17 cellular contexts compared by ENCODE assay signal in genomic region chr14:27427796-27428195, GRCh38.
DNase-seq lines count a peak whose midpoint lies in the region; ATAC-seq, FAIRE-seq and TF ChIP-seq lines count a peak whose summit lies in the region.
"Had no signal": no experiment of that assay in that cellular context is flagged by ENCODE, and none has a peak within 500 bp of the region (broad histone marks: within the 10 kb centered on the region; RNA-seq: fewer than 3 reads in every experiment).

No MANE protein-coding gene starts in this region.

- no peak for FAIRE-seq in endothelial cell of umbilical vein (lab: Jason Lieb, UNC)

- POLR2A ChIA-PET in endothelial cell of umbilical vein (lab: Charles Lee) = no interaction called here

- TF ChIP-seq POLR2A in endothelial cell of umbilical vein (IDR thresholded peaks at IDR 0.05; ENCODE audit: low read depth, low read length) (no peak), transverse colon (IDR thresholded peaks at IDR 0.05) (no peak)

- TF ChIP-seq CTCF in endothelial cell of umbilical vein (IDR thresholded peaks at IDR 0.05; ENCODE audit: extremely low read depth in 1 of 2, insufficient read depth in 1 of 2, low read depth in 1 of 2, low read length in 2 of 2) (no peak), psoas muscle (IDR thresholded peaks at IDR 0.05) (no peak), transverse colon (IDR thresholded peaks at IDR 0.05) (no peak)

- H3K4me1 ChIP-seq in GM23248 (ENCODE audit: insufficient read depth) = no peaks in the 10 kb centered on the region
- no peaks in the 10 kb centered on the region for H3K4me1 ChIP-seq in endothelial cell of umbilical vein (ENCODE audit: control insufficient read depth, extremely low read depth, insufficient read depth, low read length)
- no peaks in the 10 kb centered on the region for H3K4me1 ChIP-seq in psoas muscle
- H3K4me1 ChIP-seq in transverse colon = no peaks in the 10 kb centered on the region
- H3K4me1 ChIP-seq: spleen, vagina had no signal

- in situ Hi-C loops in GM23248 (cut with MboI) (no loop called here), transverse colon (cut with MboI; ENCODE audit: low pct_ligation_motif_present in 1 of 4, low pct_unique_long_range_greater_than_20kb in 1 of 4, low sequenced_read_pairs in 3 of 4) (no loop called here)

- ATAC-seq in psoas muscle = no peak
- ATAC-seq: HCT116 had no signal

- H4K20me1 ChIP-seq in GM23248 (ENCODE audit: insufficient read depth) (no peaks in the 10 kb centered on the region), endothelial cell of umbilical vein (replicated peaks; ENCODE audit: control insufficient read depth, extremely low read depth, insufficient read depth, low read length) (no peaks in the 10 kb centered on the region)

- H3K9me3 ChIP-seq in GM23248 (ENCODE audit: low read depth) = no peaks in the 10 kb centered on the region
- no peaks in the 10 kb centered on the region for H3K9me3 ChIP-seq in endothelial cell of umbilical vein (replicated peaks; ENCODE audit: control insufficient read depth, insufficient read depth, low read length)
- no peaks in the 10 kb centered on the region for H3K9me3 ChIP-seq in psoas muscle
- no peaks in the 10 kb centered on the region for H3K9me3 ChIP-seq in transverse colon
- H3K9me3 ChIP-seq: spleen, vagina had no signal

- H3K27ac ChIP-seq in GM23248 (no peak overlapping the region), endothelial cell of umbilical vein (ENCODE audit: insufficient read depth, low read depth, low read length) (peak overlapping the region; percentile 37), psoas muscle (no peak overlapping the region), transverse colon (no peak overlapping the region)
- H3K27ac ChIP-seq: spleen, vagina had no signal

- TF ChIP-seq EP300 in transverse colon (IDR thresholded peaks at IDR 0.05; ENCODE audit: low read depth) = no peak

- H3K9ac ChIP-seq in GM23248 (no peak overlapping the region), endothelial cell of umbilical vein (replicated peaks; ENCODE audit: extremely low read depth, insufficient read depth, low read length) (no peak overlapping the region)

- H2AFZ ChIP-seq in GM23248 = no peak overlapping the region
- peak overlapping the region; percentile 68 for H2AFZ ChIP-seq in endothelial cell of umbilical vein (ENCODE audit: low read depth, low read length)

- intact Hi-C loops in endothelial cell of umbilical vein (cut with micrococcal nuclease) = no loop called here
- intact Hi-C loops in psoas muscle (cut with DNase I) = no loop called here
- intact Hi-C loops in transverse colon (cut with DNase I; ENCODE audit: low total_unique reads) = no loop called here

- no peaks in the 10 kb centered on the region for H3K9me1 ChIP-seq in endothelial cell of umbilical vein (replicated peaks; ENCODE audit: control insufficient read depth, extremely low read depth, insufficient read depth, low read length)

- WGBS in GM23248 (ENCODE audit: low coverage in 1 of 2, low lambda C conversion rate in 2 of 2, missing lambda C conversion rate in 2 of 2), 2 experiments = 48 to 54% methylated on average over 4 of the region's 4 CpGs
- 93 to 97% (median 96%) methylated on average over 4 of the region's 4 CpGs for WGBS in psoas muscle, 3 donors
- 86 to 94% methylated on average over 2 to 4 of the region's 4 CpGs for WGBS in transverse colon (ENCODE audit: low coverage in 1 of 2), 2 donors

- no TSS peak for BruUV-seq in endothelial cell of umbilical vein (replicated peaks; lab: Mats Ljungman, UMichigan)

- dilution Hi-C loops in endothelial cell of umbilical vein (cut with MboI; ENCODE audit: extremely low pct_ligation_motif_present, low sequenced_read_pairs) = no loop called here

- H3K79me2 ChIP-seq in GM23248 (ENCODE audit: insufficient read depth) (no peaks in the 10 kb centered on the region), endothelial cell of umbilical vein (ENCODE audit: control insufficient read depth, insufficient read depth, low read length) (no peaks in the 10 kb centered on the region)

- no peaks in the 10 kb centered on the region for H3K27me3 ChIP-seq in GM23248 (replicated peaks; ENCODE audit: insufficient read depth)
- no peaks in the 10 kb centered on the region for H3K27me3 ChIP-seq in endothelial cell of umbilical vein (ENCODE audit: control insufficient read depth in 2 of 2, insufficient read depth in 2 of 2, low read length in 2 of 2)
- no peaks in the 10 kb centered on the region for H3K27me3 ChIP-seq in psoas muscle (ENCODE audit: insufficient read depth in 3 of 3, low read length in 2 of 3)
- H3K27me3 ChIP-seq in transverse colon = no peaks in the 10 kb centered on the region
- H3K27me3 ChIP-seq: spleen, vagina had no signal

- H3F3A ChIP-seq in GM23248 (ENCODE audit: insufficient read depth) = no peaks in the 10 kb centered on the region

- H3K4me2 ChIP-seq in GM23248 (ENCODE audit: unreplicated experiment) (no peak overlapping the region), endothelial cell of umbilical vein (ENCODE audit: insufficient read depth, low read length) (no peak overlapping the region)

- H3K4me3 ChIP-seq in GM23248 = no peak overlapping the region
- H3K4me3 ChIP-seq in endothelial cell of umbilical vein (replicated peaks in 1 of 3; ENCODE audit: insufficient read depth in 1 of 3, low read depth in 1 of 3, low read length in 3 of 3) = no peak overlapping the region
- no peak overlapping the region for H3K4me3 ChIP-seq in psoas muscle
- no peak overlapping the region for H3K4me3 ChIP-seq in transverse colon
- H3K4me3 ChIP-seq: spleen, vagina had no signal

- CTCF ChIA-PET in endothelial cell of umbilical vein (lab: Charles Lee) = no interaction called here

- DNase-seq in GM23248 = peak; percentile 9
- DNase-seq in RKO (ENCODE audit: low spot score) = peak; percentile 50
- peak; percentile 23 for DNase-seq in endothelial cell of umbilical vein (ENCODE audit: low read depth, low spot score)
- DNase-seq in non-pigmented ciliary epithelial cell (ENCODE audit: low read depth) = peak; percentile 53
- DNase-seq in psoas muscle = no peak
- DNase-seq in activated effector memory CD4-positive, alpha-beta T cell treated with anti-CD3 and anti-CD28 coated beads, Interleukin-2, amount 50 U/mL, for 16 hours = no peak
- DNase-seq in transverse colon = no peak
- no peak for DNase-seq in NCI-H1417 (lab: John Stamatoyannopoulos, UW)
- DNase-seq: activated B cell treated with CpG ODN at 0.5 μM for 24 hours; activated naive CD4-positive, alpha-beta T cell; DMS79 treated with DMSO at 0.1 percent for 48 hours; effector memory CD4-positive, alpha-beta T cell; KG1; occipital lobe; spleen had no signal

- H3K36me3 ChIP-seq in GM23248 (ENCODE audit: low read depth) (no peaks in the 10 kb centered on the region), endothelial cell of umbilical vein (ENCODE audit: control insufficient read depth in 2 of 2, extremely low read depth in 1 of 2, insufficient read depth in 2 of 2, low read length in 2 of 2) (no peaks in the 10 kb centered on the region), psoas muscle (ENCODE audit: insufficient read depth in 1 of 2, low read depth in 1 of 2) (no peaks in the 10 kb centered on the region), transverse colon (no peaks in the 10 kb centered on the region)
- H3K36me3 ChIP-seq: spleen, vagina had no signal

- H3K9me2 ChIP-seq in GM23248 (ENCODE audit: insufficient read depth) = no peaks in the 10 kb centered on the region

TF ChIP-seq in endothelial cell of umbilical vein, 7 proteins besides CTCF, POLR2A, EP300 and RAD21:
- TF ChIP-seq MYC (IDR thresholded peaks at IDR 0.05; ENCODE audit: low read depth, low read length) = no peak
- no peak for TF ChIP-seq FOS (IDR thresholded peaks at IDR 0.05; ENCODE audit: borderline replicate concordance, insufficient read depth, low read length)
- TF ChIP-seq JUN (IDR thresholded peaks at IDR 0.05; ENCODE audit: borderline replicate concordance, insufficient read depth, insufficient read length, low read depth) = no peak
- no peak for TF ChIP-seq EZH2 (IDR thresholded peaks at IDR 0.05; ENCODE audit: borderline replicate concordance, low read depth, low read length, severe bottlenecking)
- TF ChIP-seq POLR2AphosphoS5 (IDR thresholded peaks at IDR 0.05; ENCODE audit: insufficient read depth, low read depth, low read length) = no peak
- no peak for TF ChIP-seq MAX (IDR thresholded peaks at IDR 0.05; ENCODE audit: insufficient read depth, insufficient read length)
- no peak for TF ChIP-seq GATA2 (IDR thresholded peaks at IDR 0.05; ENCODE audit: insufficient read depth, insufficient read length, low read depth, low read length)

Comparison
In these comparisons a context has a peak if more than half of its experiments do, and no peak if none do; other contexts are left out.
1. DNase-seq: peak in GM23248 (single experiment), RKO (single experiment), endothelial cell of umbilical vein (single experiment) and non-pigmented ciliary epithelial cell (single experiment); none in psoas muscle (0 of 2), activated effector memory CD4-positive, alpha-beta T cell treated with anti-CD3 and anti-CD28 coated beads, Interleukin-2, amount 50 U/mL, for 16 hours (single experiment), transverse colon (single experiment) and NCI-H1417 (0 of 3).